ENCODE assay signal across 21 cellular contexts in the genomic region with DNA sequence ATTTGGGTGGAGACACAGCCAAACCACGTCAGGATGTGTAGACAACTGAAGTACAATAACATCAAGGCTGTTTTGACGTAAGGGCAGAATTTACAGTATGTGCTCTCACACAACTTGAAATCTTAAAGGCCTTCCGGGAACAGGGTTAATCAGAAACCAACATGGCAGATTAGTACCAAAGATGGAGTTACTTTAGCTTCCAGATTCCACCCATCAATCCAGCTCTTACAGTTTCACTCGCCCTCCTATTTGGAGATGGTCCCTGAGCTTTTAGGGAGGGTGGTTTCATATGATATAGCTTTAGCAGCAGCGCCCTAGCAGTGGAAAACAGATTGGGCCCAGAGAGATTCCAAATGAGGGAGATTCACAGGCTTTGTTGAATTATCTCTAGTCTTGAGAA. TPM values are rescaled to one million over a fixed set of nuclear protein-coding genes. Genes with fewer than 3 reads are reported as not detected.
A peak's percentile ranks its signal among the peaks of the same experiment; 100 is the strongest.
DNase-seq lines count a peak whose midpoint lies in the region; ATAC-seq and TF ChIP-seq lines count a peak whose summit lies in the region.
"Had no signal": no experiment of that assay in that cellular context is flagged by ENCODE, and none has a peak within 500 bp of the region (broad histone marks: within the 10 kb centered on the region; RNA-seq: fewer than 3 reads in every experiment).

No MANE protein-coding gene starts in this region.

- no peak overlapping the region for H4K8ac ChIP-seq in neuronal stem cell (ENCODE audit: low read depth, low read length)

- peaks cover 3% of the 10 kb centered on the region for H3K36me3 ChIP-seq in mammary epithelial cell (ENCODE audit: insufficient read depth, low read length)
- H3K36me3 ChIP-seq in neuronal stem cell (replicated peaks in 1 of 2; ENCODE audit: control insufficient read depth in 2 of 2, insufficient read depth in 2 of 2, low read length in 2 of 2): peaks cover 0 to 3% of the 10 kb centered on the region in 2 donors
- H3K36me3 ChIP-seq in mucosa of descending colon (ENCODE audit: low read depth): no peaks in the 10 kb centered on the region

- in situ Hi-C loops in mammary epithelial cell (cut with MboI; ENCODE audit: low sequenced_read_pairs in 2 of 2): no loop called here

- peak overlapping the region; percentile 1 for H2AFZ ChIP-seq in mammary epithelial cell (ENCODE audit: low read depth, low read length)
- H2AFZ ChIP-seq in neuronal stem cell (ENCODE audit: low read length): peak overlapping the region; percentile 42

- H3K9me3 ChIP-seq in mammary epithelial cell (replicated peaks; ENCODE audit: insufficient read depth, low read length): no peaks in the 10 kb centered on the region
- no peaks in the 10 kb centered on the region for H3K9me3 ChIP-seq in neuronal stem cell (replicated peaks in 1 of 2; ENCODE audit: control insufficient read depth in 2 of 2, insufficient read depth in 1 of 2, low read depth in 1 of 2, low read length in 2 of 2)
- no peaks in the 10 kb centered on the region for H3K9me3 ChIP-seq in mucosa of descending colon
- H3K9me3 ChIP-seq: A549 had no signal

- no peak overlapping the region for H3K23ac ChIP-seq in neuronal stem cell (ENCODE audit: low read depth, low read length, poor library complexity)

- no peak overlapping the region for H3K18ac ChIP-seq in neuronal stem cell (ENCODE audit: low read length)

- DNase-seq in T-helper 1 cell: no peak
- no peak for DNase-seq in mammary epithelial cell
- no peak for DNase-seq in MCF 10A (ENCODE audit: unreplicated experiment)
- DNase-seq in left kidney (ENCODE audit: low read depth, low spot score): peak; percentile 7
- DNase-seq in neuronal stem cell (ENCODE audit: low spot score): no peak
- DNase-seq in NCI-H146 treated with DMSO at 0.1 percent for 48 hours (lab: John Stamatoyannopoulos, UW; ENCODE audit: unreplicated experiment): no peak
- DNase-seq in mucosa of descending colon: no peak
- DNase-seq: AML-193; CD4-positive, alpha-beta T cell; DMS153; DMS79; GDM1; GOT3; H7; HFFc6 had no signal

- intact Hi-C loops in mammary epithelial cell (cut with micrococcal nuclease): no loop called here
- intact Hi-C loops in MCF 10A (cut with micrococcal nuclease): no loop called here
- intact Hi-C loops in mucosa of descending colon (cut with DNase I, micrococcal nuclease): no loop called here

- H4K91ac ChIP-seq in neuronal stem cell (ENCODE audit: low read depth, low read length, poor library complexity): no peak overlapping the region

- TF ChIP-seq CTCF in mammary epithelial cell (conservative IDR thresholded peaks at IDR 0.05 in 1 of 2, IDR thresholded peaks at IDR 0.05 in 1 of 2; ENCODE audit: extremely low read depth in 1 of 2, insufficient read depth in 1 of 2, low read depth in 1 of 2, low read length in 2 of 2) (no peak), MCF 10A (IDR thresholded peaks at IDR 0.05; ENCODE audit: unreplicated experiment) (no peak), mucosa of descending colon (IDR thresholded peaks at IDR 0.05) (no peak)

- H3K9ac ChIP-seq in mammary epithelial cell (ENCODE audit: insufficient read depth, low read length): no peak overlapping the region
- H3K9ac ChIP-seq in neuronal stem cell (ENCODE audit: low read depth, low read length, poor library complexity): no peak overlapping the region

- H2BK15ac ChIP-seq in neuronal stem cell (ENCODE audit: low read length): no peak overlapping the region

- peaks cover 13% of the 10 kb centered on the region for H3K79me1 ChIP-seq in neuronal stem cell (ENCODE audit: low read depth, low read length)

- 72% methylated on average over 5 of the region's 5 CpGs for WGBS in mammary epithelial cell (ENCODE audit: low coverage, missing lambda C conversion rate)
- no CpG with 5 or more reads among the region's 5 CpGs for WGBS in neuronal stem cell (ENCODE audit: extremely low coverage in 2 of 2, insufficient read length in 2 of 2, insufficient replicate concordance in 1 of 2), 2 donors

- H3K27me3 Mint-ChIP-seq in T-helper 1 cell treated with Interleukin-12 subunit alpha and Interleukin-12 subunit beta and Interleukin-4 antibody, amounts not matched to agents 30 μg/mL and 1 μg/mL, for 36 hours (ENCODE audit: low read depth): peaks cover 4% of the 10 kb centered on the region
- H3K27me3 Mint-ChIP-seq in MCF 10A (ENCODE audit: insufficient read depth, unreplicated experiment): no peaks in the 10 kb centered on the region
- H3K27me3 Mint-ChIP-seq: CD4-positive, alpha-beta T cell had no signal

- POLR2A ChIA-PET in MCF 10A (lab: Yijun Ruan, JAX): no interaction called here

- H3K27ac ChIP-seq in mammary epithelial cell (ENCODE audit: insufficient read depth, low read depth, low read length) (no peak overlapping the region), neuronal stem cell (replicated peaks; ENCODE audit: low read length) (no peak overlapping the region)
- H3K27ac ChIP-seq: A549, C4-2B had no signal

- dilution Hi-C loops in mammary epithelial cell (cut with HindIII; ENCODE audit: low sequenced_read_pairs): no loop called here

- H3K4me1 Mint-ChIP-seq in T-helper 1 cell treated with Interleukin-12 subunit alpha and Interleukin-12 subunit beta and Interleukin-4 antibody, amounts not matched to agents 30 μg/mL and 1 μg/mL, for 36 hours (ENCODE audit: low read depth): peaks cover 18% of the 10 kb centered on the region
- peaks cover 12% of the 10 kb centered on the region for H3K4me1 Mint-ChIP-seq in MCF 10A (ENCODE audit: insufficient read depth, unreplicated experiment)

- CTCF ChIA-PET in mammary epithelial cell (lab: Charles Lee; ENCODE audit: low non-redundant PET) (no interaction called here), MCF 10A (lab: Yijun Ruan, JAX) (interaction anchor here (0.6 to 0.7 kb wide), 2 partner anchors 147 to 579 kb away, joined by 3 read pairs; no protein-coding TSS in a partner anchor)

- no peak for ATAC-seq in mucosa of descending colon
- ATAC-seq: A549, HCT116 had no signal

- no peaks in the 10 kb centered on the region for H3K27me3 ChIP-seq in mammary epithelial cell (ENCODE audit: insufficient read depth, low read length)
- no peaks in the 10 kb centered on the region for H3K27me3 ChIP-seq in neuronal stem cell (ENCODE audit: control insufficient read depth in 3 of 3, insufficient read depth in 3 of 3, low read depth in 1 of 3, low read length in 3 of 3)

- peak overlapping the region; percentile 25 for H3K4me3 Mint-ChIP-seq in T-helper 1 cell treated with Interleukin-12 subunit alpha and Interleukin-12 subunit beta and Interleukin-4 antibody, amounts not matched to agents 30 μg/mL and 1 μg/mL, for 36 hours
- no peak overlapping the region for H3K4me3 Mint-ChIP-seq in MCF 10A (ENCODE audit: unreplicated experiment)
- H3K4me3 Mint-ChIP-seq: HFFc6 had no signal

- H2BK12ac ChIP-seq in neuronal stem cell (ENCODE audit: low read length): no peak overlapping the region

- no peak overlapping the region for H2BK120ac ChIP-seq in neuronal stem cell (ENCODE audit: low read depth, low read length)

- H3K4me3 ChIP-seq in mammary epithelial cell (replicated peaks in 1 of 3; ENCODE audit: insufficient read depth in 1 of 3, low read depth in 2 of 3, low read length in 3 of 3): no peak overlapping the region
- H3K4me3 ChIP-seq in neuronal stem cell (ENCODE audit: low read length in 2 of 2): no peak overlapping the region
- no peak overlapping the region for H3K4me3 ChIP-seq in mucosa of descending colon
- H3K4me3 ChIP-seq: A549 had no signal

- no peak overlapping the region for H2BK5ac ChIP-seq in neuronal stem cell (ENCODE audit: low read length)

- H4K20me1 ChIP-seq in mammary epithelial cell (ENCODE audit: insufficient read depth, low read length): no peaks in the 10 kb centered on the region

- H3K36me3 Mint-ChIP-seq in T-helper 1 cell treated with Interleukin-12 subunit alpha and Interleukin-12 subunit beta and Interleukin-4 antibody, amounts not matched to agents 30 μg/mL and 1 μg/mL, for 36 hours (ENCODE audit: low read depth): no peaks in the 10 kb centered on the region
- no peaks in the 10 kb centered on the region for H3K36me3 Mint-ChIP-seq in MCF 10A (ENCODE audit: insufficient read depth, unreplicated experiment)

- H3K9me3 Mint-ChIP-seq in T-helper 1 cell treated with Interleukin-12 subunit alpha and Interleukin-12 subunit beta and Interleukin-4 antibody, amounts not matched to agents 30 μg/mL and 1 μg/mL, for 36 hours: no peaks in the 10 kb centered on the region
- H3K9me3 Mint-ChIP-seq in MCF 10A (ENCODE audit: unreplicated experiment): no peaks in the 10 kb centered on the region
- H3K9me3 Mint-ChIP-seq: CD4-positive, alpha-beta T cell; HFFc6 had no signal

- BruUV-seq in mammary epithelial cell (replicated peaks; lab: Mats Ljungman, UMichigan) (no TSS peak), MCF 10A (replicated peaks; lab: Mats Ljungman, UMichigan) (no TSS peak)

- H3K27ac Mint-ChIP-seq in T-helper 1 cell treated with Interleukin-12 subunit alpha and Interleukin-12 subunit beta and Interleukin-4 antibody, amounts not matched to agents 30 μg/mL and 1 μg/mL, for 36 hours: no peak overlapping the region
- no peak overlapping the region for H3K27ac Mint-ChIP-seq in MCF 10A (ENCODE audit: low read depth, unreplicated experiment)
- H3K27ac Mint-ChIP-seq: CD4-positive, alpha-beta T cell; HFFc6 had no signal

- H3K4me1 ChIP-seq in mammary epithelial cell (ENCODE audit: insufficient read depth, low read length) (peaks cover 12% of the 10 kb centered on the region), neuronal stem cell (ENCODE audit: control insufficient read depth in 2 of 2, insufficient read depth in 1 of 2, low read depth in 1 of 2, low read length in 2 of 2) (peaks cover 2 to 4% of the 10 kb centered on the region in 2 donors), mucosa of descending colon (ENCODE audit: low read depth) (peaks cover 10% of the 10 kb centered on the region)

- H3K79me2 ChIP-seq in mammary epithelial cell (ENCODE audit: insufficient read depth, low read length): peaks cover 28% of the 10 kb centered on the region

- H2AK5ac ChIP-seq in neuronal stem cell (ENCODE audit: low read depth, low read length): no peak overlapping the region

- H3K4ac ChIP-seq in neuronal stem cell (ENCODE audit: low read length): no peak overlapping the region

- no peak overlapping the region for H3K14ac ChIP-seq in neuronal stem cell (ENCODE audit: low read length)

- H3K4me2 ChIP-seq in mammary epithelial cell (ENCODE audit: insufficient read depth, low read depth, low read length): no peak overlapping the region
- H3K4me2 ChIP-seq in neuronal stem cell (ENCODE audit: insufficient read depth, low read length, poor library complexity, severe bottlenecking): no peak overlapping the region
- H3K4me2 ChIP-seq: A549 had no signal

RNA-seq across cellular contexts. Expression of gene XPOT, which starts 2.0 kb away (rescaled TPM):
- total RNA-seq in mammary epithelial cell (100 to 1,000 TPM; 129 to 181 TPM), MCF 10A (2022) (261 and 298 TPM in 2 replicates), mucosa of descending colon (10 to 100 TPM; 18.3 to 43.5 (median 29.6) TPM)
- polyA plus RNA-seq in mammary epithelial cell: 50.4 TPM
- polyA minus RNA-seq in mammary epithelial cell: 40.5 TPM
- polyA plus RNA-seq in neuronal stem cell (2013, experiment 1 of 2): 53.2 TPM
- polyA plus RNA-seq in neuronal stem cell (2013, experiment 2 of 2): 54.6 TPM

RNA-seq across cellular contexts. Expression of gene C12orf56, which starts 11.6 kb away (rescaled TPM):
- total RNA-seq in mammary epithelial cell (under 1 TPM in 1 of 2 donors, not detected in 1; 0.26 TPM), MCF 10A (2022) (not detected in 2 replicates), mucosa of descending colon (under 1 TPM in 2 of 3 donors, not detected in 1; 0.09 to 0.53 TPM)
- 0.09 TPM for polyA plus RNA-seq in mammary epithelial cell
- not detected for polyA minus RNA-seq in mammary epithelial cell
- 0.18 TPM for polyA plus RNA-seq in neuronal stem cell (2013, experiment 1 of 2)
- polyA plus RNA-seq in neuronal stem cell (2013, experiment 2 of 2): 0.11 TPM
- total RNA-seq: Daoy, HFFc6 had no signal
- polyA plus RNA-seq: BJ had no signal

RNA-seq across cellular contexts. Expression of gene TBK1, which starts 49.7 kb away (rescaled TPM):
- total RNA-seq in mammary epithelial cell (10 to 100 TPM; 19.9 to 20.2 TPM), MCF 10A (2022) (19.6 and 23.0 TPM in 2 replicates), mucosa of descending colon (10 to 100 TPM; 16.2 to 23.0 (median 17.9) TPM)
- 6.8 TPM for polyA plus RNA-seq in mammary epithelial cell
- 4.3 TPM for polyA minus RNA-seq in mammary epithelial cell
- 15.8 TPM for polyA plus RNA-seq in neuronal stem cell (2013, experiment 1 of 2)
- polyA plus RNA-seq in neuronal stem cell (2013, experiment 2 of 2): 15.4 TPM
